ENCODE assay signal across 1 cellular context in the genomic region with DNA sequence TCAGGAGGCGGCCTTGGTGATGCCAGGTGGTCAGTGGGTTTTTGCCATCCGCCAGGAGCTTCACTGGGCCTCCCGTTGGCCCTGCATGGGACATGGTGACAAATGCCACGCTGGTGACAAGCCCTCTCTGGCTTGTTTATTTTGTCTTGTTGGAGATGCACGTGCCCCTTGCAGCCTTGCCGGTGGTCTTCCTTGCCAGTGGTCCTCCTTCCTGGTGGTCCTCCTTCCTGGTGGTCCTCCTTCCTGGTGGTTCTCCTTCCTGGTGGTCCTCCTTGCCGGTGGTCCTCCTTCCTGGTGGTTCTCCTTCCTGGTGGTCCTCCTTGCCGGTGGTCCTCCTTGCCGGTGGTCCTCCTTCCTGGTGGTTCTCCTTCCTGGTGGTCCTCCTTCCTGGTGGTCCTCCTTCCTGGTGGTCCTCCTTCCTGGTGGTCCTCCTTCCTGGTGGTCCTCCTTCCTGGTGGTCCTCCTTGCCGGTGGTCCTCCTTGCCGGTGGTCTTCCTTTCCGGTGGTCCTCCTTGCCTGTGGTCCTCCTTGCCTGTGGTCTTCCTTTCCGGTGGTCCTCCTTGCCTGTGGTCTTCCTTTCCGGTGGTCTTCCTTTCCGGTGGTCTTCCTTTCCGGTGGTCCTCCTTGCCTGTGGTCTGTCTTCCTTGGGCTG. TPM values are rescaled to one million over a fixed set of nuclear protein-coding genes. Genes with fewer than 3 reads are reported as not detected.
"Had no signal": no experiment of that assay in that cellular context is flagged by ENCODE, and none has a peak within 500 bp of the region (broad histone marks: within the 10 kb centered on the region; RNA-seq: fewer than 3 reads in every experiment).

No MANE protein-coding gene starts in this region.

RNA-seq across cellular contexts. Expression of a gene that starts 16.9 kb away (rescaled TPM):
- total RNA-seq: progenitor cell of endocrine pancreas had no signal
